Comparison of ENCODE assay signal across 8 cellular contexts in genomic region chr15:76904461-76905012, GRCh38. TPM values are rescaled to one million over a fixed set of nuclear protein-coding genes. Genes with fewer than 3 reads are reported as not detected.
DNase-seq lines count a peak whose midpoint lies in the region; ATAC-seq, FAIRE-seq and TF ChIP-seq lines count a peak whose summit lies in the region.

No MANE protein-coding gene starts in this region.

- H3K9ac ChIP-seq in kidney (ENCODE audit: low read length in 2 of 2), result peak overlapping the region; percentile 77 to 86

- no peak for FAIRE-seq in kidney (lab: Jason Lieb, UNC)

- H3K4me3 ChIP-seq in kidney (ENCODE audit: low read length in 2 of 2), result peak overlapping the region; percentile 62 to 66

- H3K27ac ChIP-seq in caudate nucleus (ENCODE audit: low read depth, low read length) (peak overlapping the region; percentile 92), kidney (ENCODE audit: low read depth in 2 of 2, low read length in 2 of 2) (peak overlapping the region; percentile 89 to 90)

- peaks cover 0 to 3% of the 10 kb centered on the region in 2 donors for H3K9me3 ChIP-seq in kidney (ENCODE audit: control insufficient read depth in 1 of 2, low read length in 2 of 2)

- intact Hi-C loops in kidney (cut with DNase I), result no loop called here

- ATAC-seq in HG03159 (IDR thresholded peaks at IDR 0.05; ENCODE audit: unreplicated experiment), result peak; percentile 11
- ATAC-seq in HG02981 (IDR thresholded peaks at IDR 0.05; ENCODE audit: unreplicated experiment), result no peak

- DNase-seq in activated CD8-positive, alpha-beta memory T cell treated with anti-CD3 and anti-CD28 coated beads for 24 hours, result peak; percentile 71
- no peak for DNase-seq in activated CD8-positive, alpha-beta memory T cell treated with anti-CD3 and anti-CD28 coated beads, Interleukin-2, amount 50 U/mL, for 4 hours
- DNase-seq in SK-N-DZ (ENCODE audit: low spot score) (peak; percentile 60), caudate nucleus (lab: John Stamatoyannopoulos, UW) (peak in 45 of 61 donors; percentile 4 to 63 (median 35)), kidney (no peak)
- DNase-seq in stimulated activated CD4-positive, alpha-beta T cell treated with anti-CD3 and anti-CD28 coated beads, Interleukin-1b, Interleukin-23, amount 100 ng/mL, for 4 hours (ENCODE audit: low read depth in 2 of 2), result peak; percentile 3

- H3K36me3 ChIP-seq in kidney (ENCODE audit: control insufficient read depth in 1 of 2, insufficient read depth in 2 of 2, low read length in 2 of 2), result no peaks in the 10 kb centered on the region

- H3K4me1 ChIP-seq in kidney (ENCODE audit: control insufficient read depth in 1 of 2, insufficient read depth in 1 of 2, low read depth in 1 of 2, low read length in 2 of 2), result peaks cover 3 to 13% of the 10 kb centered on the region in 2 donors

- no peak for TF ChIP-seq CTCF in kidney (IDR thresholded peaks at IDR 0.05; ENCODE audit: borderline replicate concordance, extremely low read depth, insufficient read depth)

RNA-seq across cellular contexts. Expression of gene SCAPER, which starts 0.6 kb away (rescaled TPM):
- 15.8 and 18.4 TPM in 2 replicates for polyA plus RNA-seq in SK-N-DZ (2014; cell fraction: cytosol; rRNA removed)
- 21.4 and 26.9 TPM in 2 replicates for polyA plus RNA-seq in SK-N-DZ (2014; cell fraction: nucleus; rRNA removed)
- 39.4 TPM for total RNA-seq in kidney
- 11.6 TPM for polyA plus RNA-seq in kidney (ENCODE audit: insufficient read depth, low read depth, low replicate concordance)

RNA-seq across cellular contexts. Expression of gene RCN2, which starts 27.0 kb away (rescaled TPM):
- polyA plus RNA-seq in SK-N-DZ (2014; cell fraction: cytosol; rRNA removed), result 252 and 268 TPM in 2 replicates
- polyA plus RNA-seq in SK-N-DZ (2014; cell fraction: nucleus; rRNA removed), result 207 and 238 TPM in 2 replicates
- 40.0 TPM for total RNA-seq in kidney
- polyA plus RNA-seq in kidney (ENCODE audit: insufficient read depth, low read depth, low replicate concordance), result 44.5 TPM

Comparison
In these comparisons a context has a peak if more than half of its experiments do, and no peak if none do; other contexts are left out.
1. DNase-seq: peak in activated CD8-positive, alpha-beta memory T cell treated with anti-CD3 and anti-CD28 coated beads for 24 hours (single experiment), SK-N-DZ (single experiment), caudate nucleus (45 of 61) and stimulated activated CD4-positive, alpha-beta T cell treated with anti-CD3 and anti-CD28 coated beads, Interleukin-1b, Interleukin-23, amount 100 ng/mL, for 4 hours (2 of 2); none in activated CD8-positive, alpha-beta memory T cell treated with anti-CD3 and anti-CD28 coated beads, Interleukin-2, amount 50 U/mL, for 4 hours (single experiment) and kidney (single experiment).